In the genomic region with DNA sequence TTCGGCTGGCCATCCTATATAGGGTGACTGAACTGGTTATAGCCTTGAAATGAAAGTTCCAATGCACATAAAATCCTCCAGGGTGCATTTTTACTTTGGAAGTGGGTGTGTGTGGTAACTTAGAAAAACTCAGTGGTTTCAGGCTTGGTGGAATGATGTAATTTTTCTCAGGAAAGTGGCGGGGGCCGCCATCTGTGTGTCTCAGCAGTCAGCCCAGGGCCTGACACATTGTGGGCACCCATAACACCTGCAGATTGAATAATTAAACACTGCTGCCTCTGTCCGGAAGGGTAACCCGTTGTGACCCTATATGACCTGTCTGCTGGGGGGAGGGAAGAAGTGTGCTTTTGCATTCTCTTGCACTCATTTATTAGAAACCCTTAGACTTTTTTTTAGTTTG, we compare ENCODE assay signal across 10 cellular contexts. TPM values are rescaled to one million over a fixed set of nuclear protein-coding genes. Genes with fewer than 3 reads are reported as not detected.
A peak's percentile ranks its signal among the peaks of the same experiment; 100 is the strongest.
DNase-seq lines count a peak whose midpoint lies in the region; ATAC-seq and TF ChIP-seq lines count a peak whose summit lies in the region.
"Had no signal": no experiment of that assay in that cellular context is flagged by ENCODE, and none has a peak within 500 bp of the region (broad histone marks: within the 10 kb centered on the region; RNA-seq: fewer than 3 reads in every experiment).

No MANE protein-coding gene starts in this region.

- no peak for TF ChIP-seq POLR2A in ovary (IDR thresholded peaks at IDR 0.05)

- intact Hi-C loops in CD4-positive, alpha-beta T cell (cut with DNase I, micrococcal nuclease): no loop called here
- intact Hi-C loops in naive thymus-derived CD4-positive, alpha-beta T cell (cut with micrococcal nuclease): no loop called here
- intact Hi-C loops in ovary (cut with DNase I): no loop called here

- no peak for ATAC-seq in CD4-positive, alpha-beta T cell (ENCODE audit: poor library complexity)
- peak; percentile 22 for ATAC-seq in HG03460 (IDR thresholded peaks at IDR 0.05; ENCODE audit: unreplicated experiment)
- no peak for ATAC-seq in naive thymus-derived CD4-positive, alpha-beta T cell
- ATAC-seq in HG03095 (IDR thresholded peaks at IDR 0.05; ENCODE audit: unreplicated experiment): no peak

- H3K27me3 Mint-ChIP-seq in CD4-positive, alpha-beta T cell: no peaks in the 10 kb centered on the region
- no peaks in the 10 kb centered on the region for H3K27me3 Mint-ChIP-seq in naive thymus-derived CD4-positive, alpha-beta T cell

- no peaks in the 10 kb centered on the region for H3K9me3 ChIP-seq in CD4-positive, alpha-beta T cell (ENCODE audit: control insufficient read depth, low read length)
- H3K9me3 ChIP-seq in naive thymus-derived CD4-positive, alpha-beta T cell (ENCODE audit: control insufficient read depth in 2 of 3, low read length in 3 of 3): no peaks in the 10 kb centered on the region
- H3K9me3 ChIP-seq in ovary: no peaks in the 10 kb centered on the region

- CTCF ChIA-PET in CD4-positive, alpha-beta T cell (lab: Charles Lee): interaction anchor here (0.9 kb wide), 1 partner anchor 10 kb away, joined by 5 read pairs; no protein-coding TSS in a partner anchor
- CTCF ChIA-PET in naive thymus-derived CD4-positive, alpha-beta T cell (lab: Charles Lee): no interaction called here

- peaks cover 4% of the 10 kb centered on the region for H3K36me3 Mint-ChIP-seq in CD4-positive, alpha-beta T cell (ENCODE audit: low read depth)
- peaks cover 0 to 2% (median 0%) of the 10 kb centered on the region in 5 donors for H3K36me3 Mint-ChIP-seq in naive thymus-derived CD4-positive, alpha-beta T cell

- whole genome bisulfite sequencing in ovary, 3 donors: 69 to 75% (median 72%) methylated on average over 5 of the region's 5 CpGs

- no peaks in the 10 kb centered on the region for H3K27me3 ChIP-seq in CD4-positive, alpha-beta T cell (ENCODE audit: control insufficient read depth, insufficient read depth, low read length)
- H3K27me3 ChIP-seq in naive thymus-derived CD4-positive, alpha-beta T cell (ENCODE audit: control insufficient read depth in 2 of 2, insufficient read depth in 2 of 2, low read length in 2 of 2): no peaks in the 10 kb centered on the region
- no peaks in the 10 kb centered on the region for H3K27me3 ChIP-seq in ovary

- no peak overlapping the region for H3K27ac Mint-ChIP-seq in CD4-positive, alpha-beta T cell
- H3K27ac Mint-ChIP-seq in naive thymus-derived CD4-positive, alpha-beta T cell: peak overlapping the region in 2 of 9 donors; percentile 31 to 46

- TF ChIP-seq CTCF in CD4-positive, alpha-beta T cell (IDR thresholded peaks at IDR 0.05): no peak
- no peak for TF ChIP-seq CTCF in ovary (IDR thresholded peaks at IDR 0.05)

- DNase-seq in CD4-positive, alpha-beta T cell: no peak
- peak; percentile 77 to 83 for DNase-seq in activated CD4-positive, alpha-beta T cell treated with anti-CD3 and anti-CD28 coated beads, Interleukin-2, amount 50 U/mL, for 48 hours
- DNase-seq in naive thymus-derived CD4-positive, alpha-beta T cell: peak in 1 of 9 donors; percentile 67
- DNase-seq in SW 1271 (lab: John Stamatoyannopoulos, UW) (no peak), ovary (no peak), SHP77 (lab: John Stamatoyannopoulos, UW) (no peak)
- DNase-seq: NCI-H510A had no signal

- no peaks in the 10 kb centered on the region for H3K9me3 Mint-ChIP-seq in CD4-positive, alpha-beta T cell
- H3K9me3 Mint-ChIP-seq in naive thymus-derived CD4-positive, alpha-beta T cell: no peaks in the 10 kb centered on the region

- peaks cover 44% of the 10 kb centered on the region for H3K4me1 Mint-ChIP-seq in CD4-positive, alpha-beta T cell (ENCODE audit: low read depth)
- peaks cover 17 to 65% (median 31%) of the 10 kb centered on the region in 7 donors for H3K4me1 Mint-ChIP-seq in naive thymus-derived CD4-positive, alpha-beta T cell

- H3K4me1 ChIP-seq in naive thymus-derived CD4-positive, alpha-beta T cell (ENCODE audit: control insufficient read depth in 2 of 2, insufficient read depth in 2 of 2, low read length in 2 of 2): peaks cover 4 to 12% of the 10 kb centered on the region in 2 donors
- peaks cover 4% of the 10 kb centered on the region for H3K4me1 ChIP-seq in ovary (ENCODE audit: insufficient read depth)

- peak overlapping the region; percentile 83 for H3K4me3 Mint-ChIP-seq in CD4-positive, alpha-beta T cell
- H3K4me3 Mint-ChIP-seq in naive thymus-derived CD4-positive, alpha-beta T cell: peak overlapping the region in 7 of 10 donors; percentile 15 to 75 (median 56)

- H3K27ac ChIP-seq in CD4-positive, alpha-beta T cell (ENCODE audit: low read depth, low read length): no peak overlapping the region
- no peak overlapping the region for H3K27ac ChIP-seq in naive thymus-derived CD4-positive, alpha-beta T cell (ENCODE audit: low read depth, low read length)
- H3K27ac ChIP-seq in ovary: no peak overlapping the region
- H3K27ac ChIP-seq: skin epidermis had no signal

- POLR2A ChIA-PET in CD4-positive, alpha-beta T cell (lab: Charles Lee): no interaction called here
- POLR2A ChIA-PET in naive thymus-derived CD4-positive, alpha-beta T cell (lab: Charles Lee): interaction anchor here (3.8 kb wide), 1 partner anchor 48 kb away, joined by 21 read pairs; a partner anchor contains a TSS

- H3K4me3 ChIP-seq in naive thymus-derived CD4-positive, alpha-beta T cell (ENCODE audit: low read length): no peak overlapping the region
- no peak overlapping the region for H3K4me3 ChIP-seq in ovary
- H3K4me3 ChIP-seq: skin epidermis had no signal

- TF ChIP-seq EP300 in ovary (IDR thresholded peaks at IDR 0.05): no peak

- H3K36me3 ChIP-seq in naive thymus-derived CD4-positive, alpha-beta T cell (ENCODE audit: control insufficient read depth in 2 of 3, insufficient read depth in 3 of 3, low read length in 3 of 3): peaks cover 0 to 6% (median 0%) of the 10 kb centered on the region in 3 experiments
- no peaks in the 10 kb centered on the region for H3K36me3 ChIP-seq in ovary

RNA-seq across cellular contexts. Expression of a gene that starts 2.2 kb away (rescaled TPM):
- total RNA-seq in CD4-positive, alpha-beta T cell: 1 to 10 TPM; 3.3 to 5.9 TPM
- total RNA-seq in naive thymus-derived CD4-positive, alpha-beta T cell: 10 to 100 TPM in 3 of 5 experiments, 1 to 10 TPM in 2; 4.5 to 24.0 (median 15.9) TPM
- 1 to 10 TPM; 1.6 to 2.6 TPM for polyA plus RNA-seq in naive thymus-derived CD4-positive, alpha-beta T cell
- 10 to 100 TPM in 5 of 7 donors, 1 to 10 TPM in 2; 3.9 to 23.3 (median 18.5) TPM for total RNA-seq in ovary
- 10 to 100 TPM in 1 of 2 donors, 1 to 10 TPM in 1; 9.4 to 27.9 TPM for polyA plus RNA-seq in ovary

RNA-seq across cellular contexts. Expression of a gene that starts 33.9 kb away (rescaled TPM):
- not detected for total RNA-seq in CD4-positive, alpha-beta T cell
- total RNA-seq in naive thymus-derived CD4-positive, alpha-beta T cell: not detected
- not detected for polyA plus RNA-seq in naive thymus-derived CD4-positive, alpha-beta T cell
- total RNA-seq in ovary: not detected
- polyA plus RNA-seq in ovary: not detected

RNA-seq across cellular contexts. Expression of a gene that starts 40.6 kb away (rescaled TPM):
- not detected for total RNA-seq in CD4-positive, alpha-beta T cell
- total RNA-seq in naive thymus-derived CD4-positive, alpha-beta T cell: not detected
- not detected for polyA plus RNA-seq in naive thymus-derived CD4-positive, alpha-beta T cell
- total RNA-seq in ovary: 10 to 100 TPM in 1 of 7 donors, 1 to 10 TPM in 1, under 1 TPM in 3, not detected in 2; 0.12 to 19.2 (median 0.57) TPM
- polyA plus RNA-seq in ovary: not detected

RNA-seq across cellular contexts. Expression of a gene that starts 47.3 kb away (rescaled TPM):
- under 1 TPM; 0.28 to 0.49 TPM for total RNA-seq in CD4-positive, alpha-beta T cell
- total RNA-seq in naive thymus-derived CD4-positive, alpha-beta T cell: 1 to 10 TPM in 1 of 5 experiments, under 1 TPM in 4; 0.24 to 1.6 (median 0.88) TPM
- not detected for polyA plus RNA-seq in naive thymus-derived CD4-positive, alpha-beta T cell
- total RNA-seq in ovary: 10 to 100 TPM in 5 of 7 donors, 1 to 10 TPM in 2; 5.6 to 43.1 (median 12.1) TPM
- 10 to 100 TPM in 1 of 2 donors, 1 to 10 TPM in 1; 2.3 to 22.3 TPM for polyA plus RNA-seq in ovary

RNA-seq across cellular contexts. Expression of a gene that starts 47.3 kb away (rescaled TPM):
- 10 to 100 TPM; 89.1 to 91.2 TPM for total RNA-seq in CD4-positive, alpha-beta T cell
- 10 to 100 TPM; 62.3 to 96.6 (median 90.7) TPM for total RNA-seq in naive thymus-derived CD4-positive, alpha-beta T cell
- 100 to 1,000 TPM; 103 TPM for polyA plus RNA-seq in naive thymus-derived CD4-positive, alpha-beta T cell
- total RNA-seq in ovary: 10 to 100 TPM; 38.3 to 63.7 (median 54.0) TPM
- 10 to 100 TPM; 41.8 to 44.4 TPM for polyA plus RNA-seq in ovary

Comparison
In these comparisons a context has a peak if more than half of its experiments do, and no peak if none do; other contexts are left out.
1. DNase-seq: peak in activated CD4-positive, alpha-beta T cell treated with anti-CD3 and anti-CD28 coated beads, Interleukin-2, amount 50 U/mL, for 48 hours (2 of 2); none in CD4-positive, alpha-beta T cell (0 of 10), SW 1271 (0 of 2), ovary (0 of 5) and SHP77 (0 of 2).